Comparison of ENCODE assay signal across 24 cellular contexts in genomic region chr3:74217467-74217866, GRCh38.
DNase-seq lines count a peak whose midpoint lies in the region; ATAC-seq, FAIRE-seq and TF ChIP-seq lines count a peak whose summit lies in the region.
"Had no signal": no experiment of that assay in that cellular context is flagged by ENCODE, and none has a peak within 500 bp of the region (broad histone marks: within the 10 kb centered on the region; RNA-seq: fewer than 3 reads in every experiment).

No MANE protein-coding gene starts in this region.

- POLR2A ChIA-PET in HepG2 (lab: Yijun Ruan, JAX) (no interaction called here), K562 (lab: Yijun Ruan, JAX) (no interaction called here)

- H3K36me3 ChIP-seq in HepG2 (replicated peaks in 1 of 2; ENCODE audit: control insufficient read depth in 1 of 2, insufficient read depth in 2 of 2, low read length in 2 of 2), result no peaks in the 10 kb centered on the region
- H3K36me3 ChIP-seq in right lobe of liver, result no peaks in the 10 kb centered on the region
- no peaks in the 10 kb centered on the region for H3K36me3 ChIP-seq in K562 (ENCODE audit: control insufficient read depth, insufficient read depth, low read length)
- no peaks in the 10 kb centered on the region for H3K36me3 ChIP-seq in WERI-Rb-1
- H3K36me3 ChIP-seq: BE2C, BLaER1 had no signal

- TF ChIP-seq EP300 in HepG2 (IDR thresholded peaks at IDR 0.05; ENCODE audit: low read depth in 2 of 2, low read length in 2 of 2) (no peak), HepG2 (CRISPR knock-in tag; IDR thresholded peaks at IDR 0.05; ENCODE audit: borderline replicate concordance) (no peak), K562 (IDR thresholded peaks at IDR 0.05; ENCODE audit: low read length) (no peak)

- no peak for DNase-seq in HepG2 (ENCODE audit: low spot score)
- DNase-seq in right lobe of liver, result no peak
- DNase-seq in K562 (ENCODE audit: extremely low read depth in 1 of 4, low spot score in 3 of 4), result no peak
- DNase-seq in WERI-Rb-1, result no peak
- no peak for DNase-seq in activated T-cell treated with anti-CD3 and anti-CD28 coated beads for 4 hours
- DNase-seq: ACHN; BE2C; C1 segment of cervical spinal cord; CD4-positive, alpha-beta memory T cell; CD4-positive, CD25-positive, alpha-beta regulatory T cell; CD8-positive, alpha-beta memory T cell; COR-L47; DMS 273 treated with DMSO at 0.1 percent for 48 hours; DMS153; DMS53; DMS79; DND-41; EL; GDM1 had no signal

- WGBS in HepG2 (ENCODE audit: low lambda C conversion rate), result 5% methylated on average over 3 of the region's 3 CpGs
- 32% methylated on average over 3 of the region's 3 CpGs for WGBS in right lobe of liver (ENCODE audit: insufficient coverage, low coverage, low lambda C conversion rate, missing lambda C conversion rate)
- WGBS in K562 (ENCODE audit: insufficient coverage, low coverage, missing lambda C conversion rate), result 0% methylated on average over 3 of the region's 3 CpGs

- CTCF ChIA-PET in HepG2 (lab: Yijun Ruan, JAX; ENCODE audit: low intra/inter-chr PET ratio, low total read pairs) (no interaction called here), K562 (lab: Yijun Ruan, JAX; ENCODE audit: low intra/inter-chr PET ratio) (no interaction called here)

- H4K20me1 ChIP-seq in HepG2 (ENCODE audit: insufficient read depth, low read length), result no peaks in the 10 kb centered on the region
- H4K20me1 ChIP-seq in K562 (replicated peaks; ENCODE audit: control insufficient read depth, insufficient read depth, low read length), result no peaks in the 10 kb centered on the region
- H4K20me1 ChIP-seq: BLaER1 had no signal

- no peak overlapping the region for H3K27ac ChIP-seq in HepG2 (ENCODE audit: extremely low read length, insufficient read depth, low read length)
- H3K27ac ChIP-seq in right lobe of liver, result no peak overlapping the region
- H3K27ac ChIP-seq in K562 (ENCODE audit: extremely low read depth, low read depth, low read length), result no peak overlapping the region
- no peak overlapping the region for H3K27ac ChIP-seq in WERI-Rb-1
- H3K27ac ChIP-seq: 22Rv1, BLaER1 had no signal

- FAIRE-seq in HepG2 (lab: Jason Lieb, UNC) (no peak), K562 (lab: Jason Lieb, UNC) (no peak)
- FAIRE-seq: GM12878, GM12892, GM18507 had no signal

- no peak overlapping the region for H3K4me3 ChIP-seq in HepG2 (replicated peaks in 1 of 3; ENCODE audit: insufficient read depth in 1 of 3, low read depth in 2 of 3, low read length in 3 of 3)
- H3K4me3 ChIP-seq in right lobe of liver, result no peak overlapping the region
- H3K4me3 ChIP-seq in K562, result no peak overlapping the region
- no peak overlapping the region for H3K4me3 ChIP-seq in WERI-Rb-1 (ENCODE audit: low read depth, low read length)
- H3K4me3 ChIP-seq: BLaER1, GM12878 had no signal

- no peaks in the 10 kb centered on the region for H3K4me1 ChIP-seq in HepG2 (ENCODE audit: insufficient read depth, low read length)
- H3K4me1 ChIP-seq in right lobe of liver, result no peaks in the 10 kb centered on the region
- H3K4me1 ChIP-seq in K562 (replicated peaks in 1 of 2; ENCODE audit: control insufficient read depth in 2 of 2, insufficient read depth in 2 of 2, low read length in 2 of 2), result no peaks in the 10 kb centered on the region
- H3K4me1 ChIP-seq: BE2C, BLaER1 had no signal

- no peak for TF ChIP-seq RAD21 in HepG2 (CRISPR knock-in tag; IDR thresholded peaks at IDR 0.05)
- no peak for TF ChIP-seq RAD21 in K562 (CRISPR knock-in tag; conservative IDR thresholded peaks at IDR 0.05 in 1 of 2, IDR thresholded peaks at IDR 0.05 in 1 of 2)

- no peak overlapping the region for H3K9ac ChIP-seq in HepG2 (ENCODE audit: insufficient read depth, low read depth, low read length)
- no peak overlapping the region for H3K9ac ChIP-seq in K562 (ENCODE audit: insufficient read depth in 1 of 2, low read depth in 2 of 2, low read length in 2 of 2)
- H3K9ac ChIP-seq: BLaER1 had no signal

- in situ Hi-C loops in HepG2 (cut with HindIII; ENCODE audit: extremely low pct_ligation_motif_present, low pct_unique_long_range_greater_than_20kb), result no loop called here
- in situ Hi-C loops in K562 (cut with MboI), result no loop called here

- intact Hi-C loops in HepG2 (cut with micrococcal nuclease; ENCODE audit: unreplicated experiment) (no loop called here), right lobe of liver (cut with DNase I) (no loop called here), K562 (cut with micrococcal nuclease) (no loop called here)

- peaks cover 10% of the 10 kb centered on the region for H3K9me3 ChIP-seq in HepG2 (ENCODE audit: low read length)
- no peaks in the 10 kb centered on the region for H3K9me3 ChIP-seq in right lobe of liver
- H3K9me3 ChIP-seq in K562 (replicated peaks; ENCODE audit: control insufficient read depth, insufficient read depth, low read depth, low read length), result no peaks in the 10 kb centered on the region
- no peaks in the 10 kb centered on the region for H3K9me3 ChIP-seq in WERI-Rb-1 (ENCODE audit: severe bottlenecking)
- H3K9me3 ChIP-seq: BE2C, BLaER1 had no signal

- H3K4me2 ChIP-seq in HepG2 (ENCODE audit: low read depth, low read length) (no peak overlapping the region), K562 (ENCODE audit: insufficient read depth, low read length) (no peak overlapping the region)
- H3K4me2 ChIP-seq: BLaER1 had no signal

- no peaks in the 10 kb centered on the region for H3K9me1 ChIP-seq in K562 (ENCODE audit: control insufficient read depth, insufficient read depth, low read length)

- no peaks in the 10 kb centered on the region for H3K27me3 ChIP-seq in HepG2 (ENCODE audit: control insufficient read depth in 1 of 2, insufficient read depth in 2 of 2, low read length in 2 of 2)
- no peaks in the 10 kb centered on the region for H3K27me3 ChIP-seq in right lobe of liver
- H3K27me3 ChIP-seq in K562 (ENCODE audit: control insufficient read depth in 2 of 2, insufficient read depth in 2 of 2, low read length in 2 of 2), result no peaks in the 10 kb centered on the region
- H3K27me3 ChIP-seq in WERI-Rb-1 (ENCODE audit: insufficient read depth, low read depth, severe bottlenecking), result no peaks in the 10 kb centered on the region
- H3K27me3 ChIP-seq: BE2C, BLaER1 had no signal

- TF ChIP-seq CTCF in HepG2 (CRISPR knock-in tag; IDR thresholded peaks at IDR 0.05) (no peak), right lobe of liver (IDR thresholded peaks at IDR 0.05) (no peak), K562 (IDR thresholded peaks at IDR 0.05 in 2 of 3, conservative IDR thresholded peaks at IDR 0.05 in 1 of 3; ENCODE audit: insufficient read depth in 2 of 3, low read depth in 1 of 3, low read length in 3 of 3) (no peak), WERI-Rb-1 (IDR thresholded peaks at IDR 0.05; ENCODE audit: low read depth, low read length) (no peak)

- ATAC-seq in HepG2, result no peak
- no peak for ATAC-seq in right lobe of liver
- no peak for ATAC-seq in K562
- ATAC-seq: GM12878 had no signal

- H2AFZ ChIP-seq in HepG2 (ENCODE audit: low read length), result no peak overlapping the region
- no peak overlapping the region for H2AFZ ChIP-seq in K562 (ENCODE audit: low read depth, low read length)

- H3K79me2 ChIP-seq in HepG2 (ENCODE audit: insufficient read depth, low read length), result no peaks in the 10 kb centered on the region
- H3K79me2 ChIP-seq in K562 (ENCODE audit: control insufficient read depth, insufficient read depth, low read length), result no peaks in the 10 kb centered on the region

- no peak for TF ChIP-seq POLR2A in HepG2 (IDR thresholded peaks at IDR 0.05; ENCODE audit: insufficient read depth in 1 of 2, low read depth in 2 of 2, low read length in 2 of 2)
- no peak for TF ChIP-seq POLR2A in right lobe of liver (IDR thresholded peaks at IDR 0.05)
- TF ChIP-seq POLR2A in K562 (conservative IDR thresholded peaks at IDR 0.05), result no peak

- BruUV-seq in HepG2 (replicated peaks; lab: Mats Ljungman, UMichigan), result no TSS peak
- no TSS peak for BruUV-seq in K562 (replicated peaks; lab: Mats Ljungman, UMichigan)

TF ChIP-seq in HepG2, 621 proteins besides CTCF, POLR2A, EP300 and RAD21 (continues in another document):
- no peak for TF ChIP-seq ZNF275 (CRISPR knock-in tag; IDR thresholded peaks at IDR 0.05; ENCODE audit: borderline replicate concordance)

TF ChIP-seq in K562, 482 proteins besides CTCF, POLR2A, EP300 and RAD21 (continues in another document):
- TF ChIP-seq C11orf30 (IDR thresholded peaks at IDR 0.05; ENCODE audit: low read depth), result 0 out of 2 replicates have a peak, but pooled peaks have one; percentile 9
- TF ChIP-seq ZNF511 (CRISPR knock-in tag; IDR thresholded peaks at IDR 0.05), result no peak
- TF ChIP-seq UBTF (IDR thresholded peaks at IDR 0.05; ENCODE audit: borderline replicate concordance in 1 of 2, low read depth in 2 of 2, low read length in 2 of 2), result no peak
- TF ChIP-seq MAFF (IDR thresholded peaks at IDR 0.05; ENCODE audit: low read length), result peak; percentile 62
- no peak for TF ChIP-seq ZNF143 (CRISPR knock-in tag; IDR thresholded peaks at IDR 0.05)
- TF ChIP-seq ZNF408 (CRISPR knock-in tag; IDR thresholded peaks at IDR 0.05; ENCODE audit: low read depth), result no peak
- no peak for TF ChIP-seq SRSF7 (optimal IDR thresholded peaks at IDR 0.05; ENCODE audit: low read depth, low read length)
- no peak for TF ChIP-seq ZNF589 (CRISPR knock-in tag; IDR thresholded peaks at IDR 0.05; ENCODE audit: low read depth)
- no peak for TF ChIP-seq NCOA6 (IDR thresholded peaks at IDR 0.05)
- peak; percentile 27; the same call in 1 of the 2 replicates for TF ChIP-seq MAFK (IDR thresholded peaks at IDR 0.05; ENCODE audit: low read length)

Comparison
In these comparisons a context has a peak if more than half of its experiments do, and no peak if none do; other contexts are left out.
1. Of the 241 proteins assayed by ChIP-seq in both HepG2 and K562: peak only in HepG2: none; only in K562: none; in both: MAFF and MAFK; in neither: 239.